Comparison of ENCODE assay signal across 1 cellular context in the genomic region with DNA sequence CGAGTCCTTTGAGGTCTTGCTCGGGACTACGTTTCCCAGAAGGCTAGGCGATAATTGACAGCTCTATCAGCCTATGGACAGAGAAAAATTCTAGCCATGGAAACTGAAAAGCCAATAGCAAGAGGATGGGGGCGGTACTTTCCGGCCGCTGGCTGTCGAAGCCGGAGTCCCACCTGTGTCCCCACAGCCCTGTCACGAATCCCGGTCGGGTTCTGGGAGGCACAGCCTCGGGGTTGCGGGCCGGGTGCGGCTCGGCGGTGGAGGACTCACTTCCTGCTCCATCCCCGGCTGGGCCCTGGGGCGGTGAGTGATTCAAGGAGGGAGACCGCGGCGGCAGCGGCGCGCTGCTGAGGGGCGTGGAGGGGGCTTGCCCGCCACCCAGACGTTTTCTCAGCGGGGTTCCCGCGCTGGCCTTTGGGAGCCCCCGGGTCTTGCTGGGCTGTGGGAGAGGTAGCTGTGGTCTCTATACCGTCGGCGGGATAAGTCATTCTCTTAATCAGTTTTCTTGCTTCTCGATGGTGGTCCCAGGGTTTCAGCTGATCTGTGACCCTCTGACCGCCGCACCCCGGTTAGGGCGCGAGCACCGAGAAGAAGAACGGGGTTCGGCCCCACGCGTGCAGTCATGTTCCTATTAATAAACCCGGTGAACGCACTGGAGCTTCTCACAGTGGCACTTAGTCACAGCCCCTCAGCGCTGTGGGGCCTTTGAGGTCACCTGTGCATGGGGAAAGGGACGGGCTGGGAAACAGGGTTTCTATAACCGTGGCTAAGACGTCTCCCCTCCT.
TF ChIP-seq lines count a peak whose summit lies in the region.

A gene (plus strand): TSS at position 176 of the 785 bp plus-strand sequence. CDS start 2,377 bp downstream, outside the sequence.

TF ChIP-seq in HepG2, 621 proteins besides CTCF, POLR2A, EP300 and RAD21 (continued from another document):
- TF ChIP-seq, protein P1, sequence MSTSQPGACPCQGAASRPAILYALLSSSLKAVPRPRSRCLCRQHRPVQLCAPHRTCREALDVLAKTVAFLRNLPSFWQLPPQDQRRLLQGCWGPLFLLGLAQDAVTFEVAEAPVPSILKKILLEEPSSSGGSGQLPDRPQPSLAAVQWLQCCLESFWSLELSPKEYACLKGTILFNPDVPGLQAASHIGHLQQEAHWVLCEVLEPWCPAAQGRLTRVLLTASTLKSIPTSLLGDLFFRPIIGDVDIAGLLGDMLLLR (CRISPR knock-in tag; IDR thresholded peaks at IDR 0.05), result no peak
- TF ChIP-seq, protein P2, sequence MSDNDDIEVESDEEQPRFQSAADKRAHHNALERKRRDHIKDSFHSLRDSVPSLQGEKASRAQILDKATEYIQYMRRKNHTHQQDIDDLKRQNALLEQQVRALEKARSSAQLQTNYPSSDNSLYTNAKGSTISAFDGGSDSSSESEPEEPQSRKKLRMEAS (IDR thresholded peaks at IDR 0.05), result peak; percentile 40; the same call in 1 of the 2 replicates
- TF ChIP-seq ZNF737 (CRISPR knock-in tag; IDR thresholded peaks at IDR 0.05; ENCODE audit: borderline replicate concordance) (no peak), ONECUT2 (CRISPR knock-in tag; IDR thresholded peaks at IDR 0.05) (no peak), HDAC2 (CRISPR knock-in tag; IDR thresholded peaks at IDR 0.05) (no peak), ZNF446 (CRISPR knock-in tag; IDR thresholded peaks at IDR 0.05) (no peak), ZSCAN25 (CRISPR knock-in tag; IDR thresholded peaks at IDR 0.05) (no peak), ZNF235 (CRISPR knock-in tag; IDR thresholded peaks at IDR 0.05; ENCODE audit: borderline replicate concordance) (no peak), RFX3 (CRISPR knock-in tag; IDR thresholded peaks at IDR 0.05) (peak; percentile 50; the same call in 1 of the 2 replicates), ZNF30 (CRISPR knock-in tag; IDR thresholded peaks at IDR 0.05) (no peak), ZNF431 (CRISPR knock-in tag; IDR thresholded peaks at IDR 0.05; ENCODE audit: borderline replicate concordance, low read depth) (no peak), THAP11 (CRISPR knock-in tag; IDR thresholded peaks at IDR 0.05) (peak; percentile 98), HMG20B (CRISPR knock-in tag; conservative IDR thresholded peaks at IDR 0.05) (no peak), NR2C2 (CRISPR knock-in tag; IDR thresholded peaks at IDR 0.05; ENCODE audit: borderline replicate concordance) (no peak)
- TF ChIP-seq, protein P3, sequence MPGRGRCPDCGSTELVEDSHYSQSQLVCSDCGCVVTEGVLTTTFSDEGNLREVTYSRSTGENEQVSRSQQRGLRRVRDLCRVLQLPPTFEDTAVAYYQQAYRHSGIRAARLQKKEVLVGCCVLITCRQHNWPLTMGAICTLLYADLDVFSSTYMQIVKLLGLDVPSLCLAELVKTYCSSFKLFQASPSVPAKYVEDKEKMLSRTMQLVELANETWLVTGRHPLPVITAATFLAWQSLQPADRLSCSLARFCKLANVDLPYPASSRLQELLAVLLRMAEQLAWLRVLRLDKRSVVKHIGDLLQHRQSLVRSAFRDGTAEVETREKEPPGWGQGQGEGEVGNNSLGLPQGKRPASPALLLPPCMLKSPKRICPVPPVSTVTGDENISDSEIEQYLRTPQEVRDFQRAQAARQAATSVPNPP (CRISPR knock-in tag; IDR thresholded peaks at IDR 0.05), result 0 out of 2 replicates have a peak, but pooled peaks have one; percentile 26
- TF ChIP-seq, protein P4, sequence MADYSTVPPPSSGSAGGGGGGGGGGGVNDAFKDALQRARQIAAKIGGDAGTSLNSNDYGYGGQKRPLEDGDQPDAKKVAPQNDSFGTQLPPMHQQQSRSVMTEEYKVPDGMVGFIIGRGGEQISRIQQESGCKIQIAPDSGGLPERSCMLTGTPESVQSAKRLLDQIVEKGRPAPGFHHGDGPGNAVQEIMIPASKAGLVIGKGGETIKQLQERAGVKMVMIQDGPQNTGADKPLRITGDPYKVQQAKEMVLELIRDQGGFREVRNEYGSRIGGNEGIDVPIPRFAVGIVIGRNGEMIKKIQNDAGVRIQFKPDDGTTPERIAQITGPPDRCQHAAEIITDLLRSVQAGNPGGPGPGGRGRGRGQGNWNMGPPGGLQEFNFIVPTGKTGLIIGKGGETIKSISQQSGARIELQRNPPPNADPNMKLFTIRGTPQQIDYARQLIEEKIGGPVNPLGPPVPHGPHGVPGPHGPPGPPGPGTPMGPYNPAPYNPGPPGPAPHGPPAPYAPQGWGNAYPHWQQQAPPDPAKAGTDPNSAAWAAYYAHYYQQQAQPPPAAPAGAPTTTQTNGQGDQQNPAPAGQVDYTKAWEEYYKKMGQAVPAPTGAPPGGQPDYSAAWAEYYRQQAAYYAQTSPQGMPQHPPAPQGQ (CRISPR knock-in tag; IDR thresholded peaks at IDR 0.05; ENCODE audit: borderline replicate concordance), result no peak
- TF ChIP-seq, protein P5, sequence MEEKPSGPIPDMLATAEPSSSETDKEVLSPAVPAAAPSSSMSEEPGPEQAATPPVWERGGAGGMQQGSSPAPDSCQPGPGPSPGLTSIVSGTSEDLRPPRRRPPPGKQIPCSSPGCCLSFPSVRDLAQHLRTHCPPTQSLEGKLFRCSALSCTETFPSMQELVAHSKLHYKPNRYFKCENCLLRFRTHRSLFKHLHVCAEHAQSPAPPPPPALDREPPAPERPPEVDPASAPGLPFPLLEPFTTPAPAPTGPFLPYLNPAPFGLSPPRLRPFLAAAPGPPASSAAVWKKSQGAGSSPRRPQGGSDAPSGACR (CRISPR knock-in tag; IDR thresholded peaks at IDR 0.05), result no peak; the same call in 1 of the 2 replicates
- TF ChIP-seq, protein P6, sequence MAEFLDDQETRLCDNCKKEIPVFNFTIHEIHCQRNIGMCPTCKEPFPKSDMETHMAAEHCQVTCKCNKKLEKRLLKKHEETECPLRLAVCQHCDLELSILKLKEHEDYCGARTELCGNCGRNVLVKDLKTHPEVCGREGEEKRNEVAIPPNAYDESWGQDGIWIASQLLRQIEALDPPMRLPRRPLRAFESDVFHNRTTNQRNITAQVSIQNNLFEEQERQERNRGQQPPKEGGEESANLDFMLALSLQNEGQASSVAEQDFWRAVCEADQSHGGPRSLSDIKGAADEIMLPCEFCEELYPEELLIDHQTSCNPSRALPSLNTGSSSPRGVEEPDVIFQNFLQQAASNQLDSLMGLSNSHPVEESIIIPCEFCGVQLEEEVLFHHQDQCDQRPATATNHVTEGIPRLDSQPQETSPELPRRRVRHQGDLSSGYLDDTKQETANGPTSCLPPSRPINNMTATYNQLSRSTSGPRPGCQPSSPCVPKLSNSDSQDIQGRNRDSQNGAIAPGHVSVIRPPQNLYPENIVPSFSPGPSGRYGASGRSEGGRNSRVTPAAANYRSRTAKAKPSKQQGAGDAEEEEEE (CRISPR knock-in tag; IDR thresholded peaks at IDR 0.05; ENCODE audit: borderline replicate concordance), result no peak
